In the genomic region with DNA sequence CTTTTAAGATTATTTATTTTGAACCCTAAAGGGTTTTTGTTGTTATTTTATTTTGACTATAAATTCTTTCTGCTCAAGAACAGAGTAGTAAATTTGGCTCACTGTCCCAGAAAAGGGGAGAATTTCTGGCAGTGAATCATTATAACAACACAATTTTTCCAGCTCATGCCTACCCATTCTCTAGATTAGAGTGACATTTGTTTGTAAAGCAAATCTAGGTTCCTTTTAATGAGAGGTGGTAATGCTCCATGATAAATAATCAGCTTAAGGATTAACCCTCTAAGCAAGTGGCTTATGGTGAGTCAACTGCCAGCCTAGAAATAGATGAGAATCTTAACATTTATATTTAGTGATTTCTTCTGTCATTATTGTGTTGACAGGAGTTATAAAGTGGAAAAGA, we compare ENCODE assay signal across 24 cellular contexts.
A peak's percentile ranks its signal among the peaks of the same experiment; 100 is the strongest.
DNase-seq lines count a peak whose midpoint lies in the region; ATAC-seq and TF ChIP-seq lines count a peak whose summit lies in the region.
"Had no signal": no experiment of that assay in that cellular context is flagged by ENCODE, and none has a peak within 500 bp of the region (broad histone marks: within the 10 kb centered on the region; RNA-seq: fewer than 3 reads in every experiment).

No MANE protein-coding gene starts in this region.

- no peaks in the 10 kb centered on the region for H3K79me2 ChIP-seq in mammary epithelial cell (ENCODE audit: insufficient read depth, low read length)

- H3K36me3 ChIP-seq in mammary epithelial cell (ENCODE audit: insufficient read depth, low read length): no peaks in the 10 kb centered on the region
- H3K36me3 ChIP-seq: BLaER1 treated with 17β-estradiol and CSF1 and Interleukin-3, amounts not matched to agents 10 nM and 100 nM; SJCRH30 had no signal

- H3K36me3 Mint-ChIP-seq in MCF 10A (ENCODE audit: insufficient read depth, unreplicated experiment): no peaks in the 10 kb centered on the region
- H3K36me3 Mint-ChIP-seq: CD4-positive, alpha-beta memory T cell had no signal

- peak; percentile 3 for DNase-seq in MCF 10A (ENCODE audit: unreplicated experiment)
- DNase-seq in mammary epithelial cell: no peak
- DNase-seq in astrocyte of the hippocampus (ENCODE audit: low read depth, low spot score): peak; percentile 66
- DNase-seq in fibroblast of the aortic adventitia (ENCODE audit: low read depth): peak; percentile 42
- DNase-seq in DMS 273 treated with DMSO at 0.1 percent for 48 hours (lab: John Stamatoyannopoulos, UW): no peak
- no peak for DNase-seq in MV-4-11 (lab: John Stamatoyannopoulos, UW)
- no peak for DNase-seq in omental fat pad (ENCODE audit: low spot score)
- DNase-seq: Caco-2; CD4-positive, alpha-beta memory T cell; GDM1; H7; HFFc6; NCI-H1092 treated with DMSO at 0.1 percent for 48 hours; NCI-H1436 treated with DMSO at 0.1 percent for 48 hours; NCI-H1930; NCI-H226; NCI-H510A treated with DMSO at 0.1 percent for 48 hours; NCI-H774; SJCRH30 had no signal

- no peak overlapping the region for H3K4me3 Mint-ChIP-seq in MCF 10A (ENCODE audit: unreplicated experiment)
- H3K4me3 Mint-ChIP-seq: CD4-positive, alpha-beta memory T cell; HFFc6 had no signal

- BruUV-seq in MCF 10A (replicated peaks; lab: Mats Ljungman, UMichigan): no TSS peak
- no TSS peak for BruUV-seq in mammary epithelial cell (replicated peaks; lab: Mats Ljungman, UMichigan)

- TF ChIP-seq CTCF in MCF 10A (IDR thresholded peaks at IDR 0.05; ENCODE audit: unreplicated experiment) (no peak), mammary epithelial cell (conservative IDR thresholded peaks at IDR 0.05 in 1 of 2, IDR thresholded peaks at IDR 0.05 in 1 of 2; ENCODE audit: extremely low read depth in 1 of 2, insufficient read depth in 1 of 2, low read depth in 1 of 2, low read length in 2 of 2) (no peak), fibroblast of the aortic adventitia (IDR thresholded peaks at IDR 0.05; ENCODE audit: insufficient read depth, low read length) (no peak), omental fat pad (IDR thresholded peaks at IDR 0.05) (no peak)

- peaks cover 15% of the 10 kb centered on the region for H3K4me1 ChIP-seq in mammary epithelial cell (ENCODE audit: insufficient read depth, low read length)
- H3K4me1 ChIP-seq: BLaER1 treated with 17β-estradiol and CSF1 and Interleukin-3, amounts not matched to agents 10 nM and 100 nM; Caco-2; SJCRH30 had no signal

- H3K4me1 Mint-ChIP-seq in MCF 10A (ENCODE audit: insufficient read depth, unreplicated experiment): peaks cover 35% of the 10 kb centered on the region
- H3K4me1 Mint-ChIP-seq: CD4-positive, alpha-beta memory T cell had no signal

- no peak overlapping the region for H3K4me2 ChIP-seq in mammary epithelial cell (ENCODE audit: insufficient read depth, low read depth, low read length)
- H3K4me2 ChIP-seq: BLaER1 treated with 17β-estradiol and CSF1 and Interleukin-3, amounts not matched to agents 10 nM and 100 nM had no signal

- POLR2A ChIA-PET in MCF 10A (lab: Yijun Ruan, JAX): interaction anchor here (0.6 kb wide), 1 partner anchor 336 kb away, joined by 3 read pairs; no protein-coding TSS in a partner anchor

- H3K9me3 ChIP-seq in mammary epithelial cell (replicated peaks; ENCODE audit: insufficient read depth, low read length): no peaks in the 10 kb centered on the region

- H4K20me1 ChIP-seq in mammary epithelial cell (ENCODE audit: insufficient read depth, low read length): no peaks in the 10 kb centered on the region
- H4K20me1 ChIP-seq: BLaER1 treated with 17β-estradiol and CSF1 and Interleukin-3, amounts not matched to agents 10 nM and 100 nM had no signal

- H3K27me3 ChIP-seq in mammary epithelial cell (ENCODE audit: insufficient read depth, low read length): no peaks in the 10 kb centered on the region
- H3K27me3 ChIP-seq: BLaER1 treated with 17β-estradiol and CSF1 and Interleukin-3, amounts not matched to agents 10 nM and 100 nM; SJCRH30 had no signal

- in situ Hi-C loops in mammary epithelial cell (cut with MboI; ENCODE audit: low sequenced_read_pairs in 2 of 2): no loop called here

- H3K4me3 ChIP-seq in mammary epithelial cell (replicated peaks in 1 of 3; ENCODE audit: insufficient read depth in 1 of 3, low read depth in 2 of 3, low read length in 3 of 3): no peak overlapping the region
- H3K4me3 ChIP-seq in fibroblast of the aortic adventitia (ENCODE audit: low read depth, low read length): no peak overlapping the region
- H3K4me3 ChIP-seq: BLaER1 treated with 17β-estradiol and CSF1 and Interleukin-3, amounts not matched to agents 10 nM and 100 nM; K562; SJCRH30 had no signal

- no peak overlapping the region for H2AFZ ChIP-seq in mammary epithelial cell (ENCODE audit: low read depth, low read length)

- H3K27ac Mint-ChIP-seq in MCF 10A (ENCODE audit: low read depth, unreplicated experiment): no peak overlapping the region
- H3K27ac Mint-ChIP-seq: CD4-positive, alpha-beta memory T cell; HFFc6 had no signal

- H3K27ac ChIP-seq in mammary epithelial cell (ENCODE audit: insufficient read depth, low read depth, low read length): no peak overlapping the region
- H3K27ac ChIP-seq: 22Rv1; BLaER1 treated with 17β-estradiol and CSF1 and Interleukin-3, amounts not matched to agents 10 nM and 100 nM; SJCRH30 had no signal

- intact Hi-C loops in MCF 10A (cut with micrococcal nuclease): no loop called here
- intact Hi-C loops in mammary epithelial cell (cut with micrococcal nuclease): loop anchor here (5.0 kb wide), 1 partner anchor 47 kb away; no protein-coding TSS in a partner anchor

- CTCF ChIA-PET in MCF 10A (lab: Yijun Ruan, JAX): interaction anchor here (0.6 kb wide), 1 partner anchor 63 kb away, joined by 3 read pairs; no protein-coding TSS in a partner anchor
- CTCF ChIA-PET in mammary epithelial cell (lab: Charles Lee; ENCODE audit: low non-redundant PET): no interaction called here

- H3K27me3 Mint-ChIP-seq in MCF 10A (ENCODE audit: insufficient read depth, unreplicated experiment): no peaks in the 10 kb centered on the region
- H3K27me3 Mint-ChIP-seq: CD4-positive, alpha-beta memory T cell had no signal

- H3K9me3 Mint-ChIP-seq in MCF 10A (ENCODE audit: unreplicated experiment): no peaks in the 10 kb centered on the region

- ATAC-seq in GM19351 (IDR thresholded peaks at IDR 0.05; ENCODE audit: unreplicated experiment): no peak
- ATAC-seq in omental fat pad (ENCODE audit: low FRiP score): no peak
- ATAC-seq: HepG2, K562 had no signal

- H3K9ac ChIP-seq in mammary epithelial cell (ENCODE audit: insufficient read depth, low read length): no peak overlapping the region
- H3K9ac ChIP-seq: BLaER1 treated with 17β-estradiol and CSF1 and Interleukin-3, amounts not matched to agents 10 nM and 100 nM had no signal

- dilution Hi-C loops in mammary epithelial cell (cut with HindIII; ENCODE audit: low sequenced_read_pairs): no loop called here

Comparison
In these comparisons a context has a peak if more than half of its experiments do, and no peak if none do; other contexts are left out.
1. DNase-seq: peak in MCF 10A (single experiment), astrocyte of the hippocampus (single experiment) and fibroblast of the aortic adventitia (single experiment); none in mammary epithelial cell (single experiment), DMS 273 treated with DMSO at 0.1 percent for 48 hours (single experiment), MV-4-11 (single experiment) and omental fat pad (single experiment).